ENCODE assay signal across 4 cellular contexts in genomic region chr19:621191-621590, GRCh38. TPM values are rescaled to one million over a fixed set of nuclear protein-coding genes. Genes with fewer than 3 reads are reported as not detected.
"Had no signal": no experiment of that assay in that cellular context is flagged by ENCODE, and none has a peak within 500 bp of the region (broad histone marks: within the 10 kb centered on the region; RNA-seq: fewer than 3 reads in every experiment).

No MANE protein-coding gene starts in this region.

RNA-seq across cellular contexts. Expression of gene FGF22, which starts 18.5 kb away (rescaled TPM):
- total RNA-seq: LHCN-M2, M059J, MCF 10A, NCI-H460 had no signal
